Comparison of ENCODE assay signal across 31 cellular contexts in the genomic region with DNA sequence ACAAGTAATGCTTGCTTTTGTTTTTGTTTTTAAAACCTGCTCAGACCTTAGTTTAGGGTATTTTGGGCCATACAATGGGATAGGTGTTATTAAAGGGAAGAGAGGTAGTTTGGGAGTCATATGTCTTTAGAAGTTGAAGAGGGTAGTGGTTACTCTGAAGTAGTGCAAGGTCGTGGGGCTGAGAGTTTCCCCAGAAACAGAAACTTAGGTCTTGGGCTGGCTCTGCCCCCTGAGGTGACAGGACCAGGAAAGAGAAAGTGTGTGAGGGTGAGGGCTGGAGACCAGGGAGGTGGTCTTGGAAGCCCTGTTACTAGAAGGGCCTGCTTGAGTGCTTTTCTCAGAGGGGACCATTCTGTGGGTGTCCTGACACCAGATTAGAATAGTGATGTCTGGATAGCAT.
"Had no signal": no experiment of that assay in that cellular context is flagged by ENCODE, and none has a peak within 500 bp of the region (broad histone marks: within the 10 kb centered on the region; RNA-seq: fewer than 3 reads in every experiment).

No MANE protein-coding gene starts in this region.

- H3K9me3 Mint-ChIP-seq: activated CD4-positive, alpha-beta T cell treated with anti-CD3 and anti-CD28 coated beads, Interleukin-2, amount 10 ng/mL, durations not matched to agents 24 days and 14 days; activated T-helper 1 cell treated with anti-CD3 and anti-CD28 coated beads, Interleukin-12 subunit alpha, Interleukin-12 subunit beta, Interleukin-2, Interleukin-4 antibody, amounts not matched to agents 30 ng/mL and 10 ng/mL and 1 ng/mL, durations not matched to agents 14 hours and 24 hours and 36 hours; neural progenitor cell; stimulated activated naive CD8-positive, alpha-beta T cell treated with anti-CD3 and anti-CD28 coated beads, Interleukin-15, Interleukin-2, amounts not matched to agents 100 ng/mL and 50 ng/mL, for 24 hours had no signal

- H3K4me1 ChIP-seq: colonic mucosa, gastrocnemius medialis, neural progenitor cell, parathyroid adenoma, psoas muscle, right atrium auricular region, thyroid gland, upper lobe of left lung had no signal

- H3K9me3 ChIP-seq: adrenal gland, colonic mucosa, gastrocnemius medialis, psoas muscle, right atrium auricular region, thyroid gland, upper lobe of left lung had no signal

- H3K27me3 Mint-ChIP-seq: activated CD4-positive, alpha-beta memory T cell treated with anti-CD3 and anti-CD28 coated beads for 36 hours; activated CD4-positive, alpha-beta T cell treated with anti-CD3 and anti-CD28 coated beads, Interleukin-2, amount 10 ng/mL, durations not matched to agents 24 days and 14 days; activated naive CD8-positive, alpha-beta T cell treated with anti-CD3 and anti-CD28 coated beads for 36 hours; memory B cell; stimulated activated naive CD8-positive, alpha-beta T cell treated with anti-CD3 and anti-CD28 coated beads, Interleukin-15, Interleukin-2, amounts not matched to agents 100 ng/mL and 50 ng/mL, for 24 hours had no signal

- H3K36me3 ChIP-seq: adrenal gland, cardiac muscle cell, colonic mucosa, gastrocnemius medialis, neural progenitor cell, right atrium auricular region, thyroid gland, upper lobe of left lung had no signal

- H3K4me1 Mint-ChIP-seq: activated CD4-positive, alpha-beta T cell treated with anti-CD3 and anti-CD28 coated beads, Interleukin-2, amount 10 ng/mL, durations not matched to agents 24 days and 14 days; activated naive CD8-positive, alpha-beta T cell treated with anti-CD3 and anti-CD28 coated beads for 36 hours; memory B cell; natural killer cell; neural progenitor cell had no signal

- H3K4me3 Mint-ChIP-seq: activated CD4-positive, alpha-beta memory T cell treated with anti-CD3 and anti-CD28 coated beads for 36 hours; activated CD4-positive, alpha-beta T cell treated with anti-CD3 and anti-CD28 coated beads, Interleukin-2, amount 10 ng/mL, durations not matched to agents 24 days and 14 days; activated naive CD4-positive, alpha-beta T cell treated with anti-CD3 and anti-CD28 coated beads for 36 hours; activated naive CD8-positive, alpha-beta T cell treated with anti-CD3 and anti-CD28 coated beads for 36 hours; activated T-helper 1 cell treated with anti-CD3 and anti-CD28 coated beads, Interleukin-12 subunit alpha, Interleukin-12 subunit beta, Interleukin-2, Interleukin-4 antibody, amounts not matched to agents 30 ng/mL and 10 ng/mL and 1 ng/mL, durations not matched to agents 14 hours and 24 hours and 36 hours; brain; memory B cell; natural killer cell; neural progenitor cell; stimulated activated naive CD8-positive, alpha-beta T cell treated with anti-CD3 and anti-CD28 coated beads, Interleukin-15, Interleukin-2, amounts not matched to agents 100 ng/mL and 50 ng/mL, for 24 hours had no signal

- H3K27ac Mint-ChIP-seq: activated CD4-positive, alpha-beta memory T cell treated with anti-CD3 and anti-CD28 coated beads for 36 hours; activated CD4-positive, alpha-beta T cell treated with anti-CD3 and anti-CD28 coated beads, Interleukin-2, amount 10 ng/mL, durations not matched to agents 24 days and 14 days; activated naive CD4-positive, alpha-beta T cell treated with anti-CD3 and anti-CD28 coated beads for 36 hours; activated naive CD8-positive, alpha-beta T cell treated with anti-CD3 and anti-CD28 coated beads for 36 hours; activated T-helper 1 cell treated with anti-CD3 and anti-CD28 coated beads, Interleukin-12 subunit alpha, Interleukin-12 subunit beta, Interleukin-2, Interleukin-4 antibody, amounts not matched to agents 30 ng/mL and 10 ng/mL and 1 ng/mL, durations not matched to agents 14 hours and 24 hours and 36 hours; brain; memory B cell; natural killer cell; neural progenitor cell; stimulated activated naive CD8-positive, alpha-beta T cell treated with anti-CD3 and anti-CD28 coated beads, Interleukin-15, Interleukin-2, amounts not matched to agents 100 ng/mL and 50 ng/mL, for 24 hours had no signal

- H3K79me2 ChIP-seq: parathyroid adenoma had no signal

- H3K36me3 Mint-ChIP-seq: activated CD4-positive, alpha-beta memory T cell treated with anti-CD3 and anti-CD28 coated beads for 36 hours; brain; memory B cell; natural killer cell; neural progenitor cell had no signal

- ATAC-seq: gastrocnemius medialis, natural killer cell, psoas muscle had no signal

- H3K9ac ChIP-seq: neural progenitor cell, parathyroid adenoma had no signal

- H3K27me3 ChIP-seq: adrenal gland, cardiac muscle cell, colonic mucosa, gastrocnemius medialis, neural progenitor cell, right atrium auricular region, thyroid gland, upper lobe of left lung had no signal

- H2AFZ ChIP-seq: neural progenitor cell, parathyroid adenoma had no signal

- H3K27ac ChIP-seq: adrenal gland, cardiac muscle cell, colonic mucosa, epithelial cell of prostate, gastrocnemius medialis, neural progenitor cell, parathyroid adenoma, psoas muscle, right atrium auricular region, thyroid gland, upper lobe of left lung had no signal

- H3K4me3 ChIP-seq: adrenal gland, cardiac muscle cell, colonic mucosa, gastrocnemius medialis, neural progenitor cell, psoas muscle, right atrium auricular region, thyroid gland had no signal

- H3K4me2 ChIP-seq: neural progenitor cell had no signal

- DNase-seq: activated CD4-positive, alpha-beta memory T cell treated with anti-CD3 and anti-CD28 coated beads for 36 hours; activated CD4-positive, alpha-beta T cell treated with anti-CD3 and anti-CD28 coated beads, Interleukin-2, amount 10 ng/mL, durations not matched to agents 24 days and 14 days; activated CD4-positive, CD25-positive, alpha-beta regulatory T cell treated with anti-CD3 and anti-CD28 coated beads, Interleukin-2, amount 50 U/mL, for 72 hours; activated CD8-positive, alpha-beta memory T cell treated with anti-CD3 and anti-CD28 coated beads, Interleukin-2, amount 50 U/mL, for 4 hours; activated effector memory CD4-positive, alpha-beta T cell treated with anti-CD3 and anti-CD28 coated beads, Interleukin-2, amount 50 U/mL, for 16 hours; activated naive CD4-positive, alpha-beta T cell treated with anti-CD3 and anti-CD28 coated beads for 36 hours; activated naive CD8-positive, alpha-beta T cell treated with anti-CD3 and anti-CD28 coated beads for 36 hours; activated T-cell treated with anti-CD3 and anti-CD28 coated beads, Interleukin-2, amount 50 U/mL, for 1 hour; aorta; cerebellar nuclear complex; colonic mucosa; effector CD8-positive, alpha-beta T cell; gastrocnemius medialis; glutamatergic neuron; natural killer cell; psoas muscle; stimulated activated CD4-positive, alpha-beta T cell treated with anti-CD3 and anti-CD28 coated beads, Interleukin-2, amount 100 ng/mL, for 48 hours; substantia nigra; T-helper 2 cell; thyroid gland; upper lobe of left lung had no signal
